In the genomic region with DNA sequence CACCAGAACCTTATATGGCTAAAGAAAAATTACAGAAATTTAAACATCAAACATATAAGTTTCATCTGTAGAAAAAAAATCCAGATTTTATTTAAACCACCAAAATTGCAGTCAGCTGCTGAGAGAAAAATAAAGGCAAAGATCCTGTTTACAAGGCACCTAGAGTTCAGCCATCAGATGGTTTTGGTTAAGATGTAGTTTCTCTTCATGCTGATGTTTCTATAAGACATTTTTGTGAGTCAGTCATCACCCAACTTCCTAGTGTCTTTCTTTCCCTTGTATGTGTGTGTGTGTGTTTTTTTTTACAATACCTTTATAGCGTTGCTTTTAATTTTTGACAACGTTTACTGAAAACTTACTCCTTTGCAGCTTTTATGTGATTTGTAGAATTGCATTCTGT, we compare ENCODE assay signal across 18 cellular contexts. TPM values are rescaled to one million over a fixed set of nuclear protein-coding genes. Genes with fewer than 3 reads are reported as not detected.
A peak's percentile ranks its signal among the peaks of the same experiment; 100 is the strongest.
DNase-seq lines count a peak whose midpoint lies in the region; ATAC-seq and TF ChIP-seq lines count a peak whose summit lies in the region.
"Had no signal": no experiment of that assay in that cellular context is flagged by ENCODE, and none has a peak within 500 bp of the region (broad histone marks: within the 10 kb centered on the region; RNA-seq: fewer than 3 reads in every experiment).

No MANE protein-coding gene starts in this region.

- H3K27ac ChIP-seq in GM23248 = no peak overlapping the region
- H3K27ac ChIP-seq: A549, PC-9 had no signal

- TF ChIP-seq CTCF in choroid plexus epithelial cell (conservative IDR thresholded peaks at IDR 0.05; ENCODE audit: low read depth, low read length) = no peak
- no peak for TF ChIP-seq CTCF in foreskin fibroblast (IDR thresholded peaks at IDR 0.05; ENCODE audit: low read depth, low read length)

- H2AFZ ChIP-seq in GM23248 = no peak overlapping the region
- H2AFZ ChIP-seq: GM23338, PC-9 had no signal

- H4K20me1 ChIP-seq in GM23248 (ENCODE audit: insufficient read depth) = no peaks in the 10 kb centered on the region

- H3K36me3 ChIP-seq in GM23248 (ENCODE audit: low read depth) = no peaks in the 10 kb centered on the region

- H3K4me3 ChIP-seq in GM23248 (no peak overlapping the region), choroid plexus epithelial cell (ENCODE audit: low read depth, low read length) (no peak overlapping the region), foreskin fibroblast (ENCODE audit: low read depth in 1 of 2, low read length in 2 of 2) (no peak overlapping the region)
- H3K4me3 ChIP-seq: A549, GM23338, PC-9 had no signal

- 93% methylated on average over 2 of the region's 2 CpGs for WGBS in GM23248 (ENCODE audit: low coverage in 1 of 2, low lambda C conversion rate in 2 of 2, missing lambda C conversion rate in 2 of 2), 2 experiments

- no peaks in the 10 kb centered on the region for H3K27me3 ChIP-seq in GM23248 (replicated peaks; ENCODE audit: insufficient read depth)

- H3K4me1 ChIP-seq in GM23248 (ENCODE audit: insufficient read depth) = peaks cover 25% of the 10 kb centered on the region

- no peaks in the 10 kb centered on the region for H3K79me2 ChIP-seq in GM23248 (ENCODE audit: insufficient read depth)

- ATAC-seq in stimulated activated naive CD8-positive, alpha-beta T cell treated with anti-CD3 and anti-CD28 coated beads, Interleukin-15, Interleukin-2, amounts not matched to agents 100 U/mL and 50 U/mL, for 24 hours = no peak
- ATAC-seq in HG03520 (IDR thresholded peaks at IDR 0.05; ENCODE audit: unreplicated experiment) = no peak
- ATAC-seq: A549, GM23338 had no signal

- no peak overlapping the region for H3K4me2 ChIP-seq in GM23248 (ENCODE audit: unreplicated experiment)
- H3K4me2 ChIP-seq: A549, GM23338, PC-9 had no signal

- no peak overlapping the region for H3K9ac ChIP-seq in GM23248

- H3K9me3 ChIP-seq in GM23248 (ENCODE audit: low read depth) = no peaks in the 10 kb centered on the region
- H3K9me3 ChIP-seq: A549 had no signal

- DNase-seq in AG08396 (ENCODE audit: low spot score) (peak; percentile 23), GM23248 (peak; percentile 44), choroid plexus epithelial cell (ENCODE audit: low read depth) (peak; percentile 78), foreskin fibroblast (peak; percentile 76 to 85), NCI-H510A treated with DMSO at 0.1 percent for 48 hours (lab: John Stamatoyannopoulos, UW) (no peak), NCI-H2227 treated with DMSO at 0.1 percent for 48 hours (lab: John Stamatoyannopoulos, UW) (no peak)
- DNase-seq in stimulated activated naive CD8-positive, alpha-beta T cell treated with anti-CD3 and anti-CD28 coated beads, Interleukin-15, Interleukin-2, amounts not matched to agents 100 U/mL and 50 U/mL, for 24 hours = no peak
- DNase-seq: C1 segment of cervical spinal cord, DMS153, Karpas-422, NCI-H1105 treated with DMSO at 0.1 percent for 48 hours, NCI-H187 treated with DMSO at 0.1 percent for 48 hours, NCI-H446 treated with DMSO at 0.1 percent for 48 hours, NCI-H774, PC-9 had no signal

- H3F3A ChIP-seq in GM23248 (ENCODE audit: insufficient read depth) = peaks cover 9% of the 10 kb centered on the region; the same call in 1 of the 2 replicates

- in situ Hi-C loops in GM23248 (cut with MboI) = loop anchor here (25.0 kb wide), 1 partner anchor 1299 kb away; no protein-coding TSS in a partner anchor

- H3K9me2 ChIP-seq in GM23248 (ENCODE audit: insufficient read depth) = no peaks in the 10 kb centered on the region

RNA-seq across cellular contexts. Expression of a gene that starts 26.1 kb away (rescaled TPM):
- total RNA-seq in GM23248 (2014; rRNA removed; shearing (Covaris generic)) = 143 and 156 TPM in 2 replicates
- polyA plus RNA-seq in GM23248 (2016; fragmentation: Nextera tagmentation; extraction: Ambion mirVana) = 192 and 195 TPM in 2 replicates

Comparison
In these comparisons a context has a peak if more than half of its experiments do, and no peak if none do; other contexts are left out.
1. DNase-seq: peak in AG08396 (single experiment), GM23248 (single experiment), choroid plexus epithelial cell (single experiment) and foreskin fibroblast (2 of 2); none in NCI-H510A treated with DMSO at 0.1 percent for 48 hours (single experiment), stimulated activated naive CD8-positive, alpha-beta T cell treated with anti-CD3 and anti-CD28 coated beads, Interleukin-15, Interleukin-2, amounts not matched to agents 100 U/mL and 50 U/mL, for 24 hours (single experiment) and NCI-H2227 treated with DMSO at 0.1 percent for 48 hours (single experiment).